In genomic region chr16:12195296-12195695, GRCh38 we compare ENCODE assay signal across 30 cellular contexts.
"Had no signal": no experiment of that assay in that cellular context is flagged by ENCODE, and none has a peak within 500 bp of the region (broad histone marks: within the 10 kb centered on the region; RNA-seq: fewer than 3 reads in every experiment).

No MANE protein-coding gene starts in this region.

- ATAC-seq: activated CD4-positive, CD25-positive, alpha-beta regulatory T cell treated with anti-CD3 and anti-CD28 coated beads, Interleukin-2, amount 50 U/mL, for 24 hours; activated CD8-positive, alpha-beta T cell treated with anti-CD3 and anti-CD28 coated beads for 36 hours; activated T-cell treated with anti-CD3 and anti-CD28 coated beads, Interleukin-2, amount 50 U/mL, for 4 hours; activated T-helper 17 cell treated with anti-CD3 and anti-CD28 coated beads, Interleukin-2, amount 50 U/mL, for 72 hours; foreskin keratinocyte; gastrocnemius medialis; heart left ventricle; T-cell had no signal

- H3K4me3 ChIP-seq: colonic mucosa, gastrocnemius medialis, heart left ventricle had no signal

- H3K36me3 ChIP-seq: brain microvascular endothelial cell, colonic mucosa, WERI-Rb-1 had no signal

- FAIRE-seq: astrocyte had no signal

- H3K9me3 ChIP-seq: colonic mucosa, gastrocnemius medialis, heart left ventricle had no signal

- H3K27ac ChIP-seq: brain microvascular endothelial cell, colonic mucosa, epithelial cell of prostate, foreskin keratinocyte, gastrocnemius medialis, heart left ventricle, WERI-Rb-1 had no signal

- DNase-seq: activated B cell treated with CpG ODN at 0.5 μM for 24 hours; activated CD4-positive, alpha-beta T cell treated with anti-CD3 and anti-CD28 coated beads for 48 hours; activated CD4-positive, alpha-beta T cell treated with anti-CD3 and anti-CD28 coated beads, Interleukin-2, amount 50 U/mL, for 1 hour; activated CD4-positive, alpha-beta T cell treated with anti-CD3 and anti-CD28 coated beads, Interleukin-2, amount 50 U/mL, for 48 hours; activated CD8-positive, alpha-beta memory T cell treated with anti-CD3 and anti-CD28 coated beads for 24 hours; activated CD8-positive, alpha-beta T cell treated with anti-CD3 and anti-CD28 coated beads for 36 hours; activated effector memory CD4-positive, alpha-beta T cell treated with Interleukin-2 at 50 U/mL for 16 hours; activated gamma-delta T cell treated with Interleukin-2 at 50 U/mL for 16 hours; activated naive CD4-positive, alpha-beta T cell treated with anti-CD3 and anti-CD28 coated beads, Interleukin-2, amount 50 U/mL, for 16 hours; activated naive CD4-positive, alpha-beta T cell treated with Interleukin-2 at 50 U/mL for 16 hours; activated T-cell treated with anti-CD3 and anti-CD28 coated beads, Interleukin-2, amount 50 U/mL, for 4 hours; amniotic stem cell; anterior cingulate cortex; brain microvascular endothelial cell; central memory CD4-positive, alpha-beta T cell; cerebellar nuclear complex; colonic mucosa; effector memory CD4-positive, alpha-beta T cell; endodermal cell; foreskin keratinocyte; gastrocnemius medialis; glutamatergic neuron; heart left ventricle; T-cell; T-helper 9 cell; WERI-Rb-1 had no signal

- H3K4me1 ChIP-seq: colonic mucosa, foreskin keratinocyte, gastrocnemius medialis, heart left ventricle had no signal

- H3K27me3 ChIP-seq: brain microvascular endothelial cell, colonic mucosa, foreskin keratinocyte, gastrocnemius medialis, heart left ventricle had no signal
